In the genomic region with DNA sequence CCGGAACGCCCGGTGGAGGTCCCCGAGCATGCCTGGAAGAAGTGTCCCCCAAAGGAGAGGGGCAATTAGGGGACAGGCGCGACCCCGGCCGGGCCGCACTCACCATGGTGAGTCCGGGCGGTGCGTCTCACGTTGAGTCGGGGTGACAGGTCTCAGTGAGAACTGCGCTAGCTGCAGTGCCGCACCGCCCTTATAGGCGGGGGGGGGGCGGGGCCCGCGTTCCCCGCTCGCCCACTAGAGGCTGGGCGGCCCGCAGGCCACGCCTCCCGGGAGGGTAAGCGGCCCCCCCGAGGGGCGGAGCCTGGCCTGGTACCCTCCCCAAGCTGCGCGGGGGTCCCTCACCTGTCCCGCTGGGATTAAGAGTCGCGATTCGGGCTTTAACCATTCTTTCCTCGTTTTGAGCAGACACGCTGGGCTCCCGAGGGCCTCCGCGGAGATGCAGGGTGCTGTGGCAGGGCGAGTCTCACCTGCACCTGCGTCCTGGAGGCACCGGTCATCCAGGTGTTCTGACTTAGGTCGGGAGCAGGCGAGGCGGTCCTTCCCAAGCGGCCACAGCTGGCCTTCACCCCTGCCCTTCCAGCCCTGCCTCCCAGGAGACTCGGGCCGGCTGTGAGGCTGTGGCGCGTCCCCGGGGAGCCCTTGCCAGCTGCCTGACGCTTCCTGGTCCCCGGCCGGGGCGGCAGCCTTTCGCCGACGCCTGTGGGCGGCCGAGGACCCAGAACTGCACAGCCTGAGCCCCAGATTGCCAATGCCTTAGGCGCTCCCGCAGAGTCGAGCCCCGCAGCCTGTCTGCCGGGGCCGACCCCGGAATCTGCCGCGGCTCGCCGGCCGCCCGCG, we compare ENCODE assay signal across 1 cellular context.
TF ChIP-seq lines count a peak whose summit lies in the region.

A gene (minus strand): TSS at position 166 of the 837 bp plus-strand sequence. CDS start 60 bp downstream, at position 106.

TF ChIP-seq in GM12878, 131 proteins besides CTCF, POLR2A, EP300 and RAD21 (continued from another document and continues in another):
- TF ChIP-seq TBL1XR1 (IDR thresholded peaks at IDR 0.05; ENCODE audit: low read depth, low read length) (no peak), TCF12 (IDR thresholded peaks at IDR 0.05; ENCODE audit: low read depth, low read length) (peak; percentile 40; the same call in 1 of the 2 replicates), SMC3 (IDR thresholded peaks at IDR 0.05; ENCODE audit: borderline replicate concordance, low read length) (no peak), STAT1 (conservative IDR thresholded peaks at IDR 0.05) (no peak), SRF (IDR thresholded peaks at IDR 0.05; ENCODE audit: low read depth in 2 of 2, low read length in 2 of 2) (0 out of 4 replicates have a peak, but pooled peaks of 1 of the 2 experiments have one; percentile 6), CHD2 (IDR thresholded peaks at IDR 0.05; ENCODE audit: borderline replicate concordance, low read depth, low read length) (0 out of 2 replicates have a peak, but pooled peaks have one; percentile 16), SREBF2 (IDR thresholded peaks at IDR 0.05; ENCODE audit: low read length) (no peak), MEF2B (IDR thresholded peaks at IDR 0.05; ENCODE audit: partially characterized antibody, poor library complexity, severe bottlenecking) (peak; percentile 86), TCF7 (IDR thresholded peaks at IDR 0.05; ENCODE audit: borderline replicate concordance) (no peak), HDAC6 (IDR thresholded peaks at IDR 0.05; ENCODE audit: unreplicated experiment) (peak; percentile 50), HDAC2 (IDR thresholded peaks at IDR 0.05) (no peak), RCOR1 (conservative IDR thresholded peaks at IDR 0.05; ENCODE audit: low read depth, low read length) (no peak), PML (IDR thresholded peaks at IDR 0.05; ENCODE audit: low read length) (peak; percentile 90), NR2F1 (conservative IDR thresholded peaks at IDR 0.05) (peak; percentile 43), ZNF274 (IDR thresholded peaks at IDR 0.05; ENCODE audit: insufficient read depth, insufficient read length) (no peak), BCL11A (IDR thresholded peaks at IDR 0.05; ENCODE audit: low read depth, low read length) (no peak), CBFB (IDR thresholded peaks at IDR 0.05; ENCODE audit: low read depth) (peak; percentile 64; the same call in 1 of the 2 replicates), STAT3 (IDR thresholded peaks at IDR 0.05; ENCODE audit: low read depth, low read length) (no peak), ZSCAN29 (IDR thresholded peaks at IDR 0.05) (no peak), LARP7 (IDR thresholded peaks at IDR 0.05) (peak; percentile 57), POU2F2 (IDR thresholded peaks at IDR 0.05; ENCODE audit: borderline replicate concordance, low read depth, low read length) (peak; percentile 92; the same call in 2 of the 3 replicates), CBX3 (IDR thresholded peaks at IDR 0.05; ENCODE audit: borderline replicate concordance, low read depth) (no peak), SP1 (IDR thresholded peaks at IDR 0.05; ENCODE audit: low read depth, low read length) (peak; percentile 68), GATAD2B (conservative IDR thresholded peaks at IDR 0.05; ENCODE audit: low read depth) (peak; percentile 68), ZNF622 (IDR thresholded peaks at IDR 0.05) (no peak), JUNB (IDR thresholded peaks at IDR 0.05) (no peak)
- TF ChIP-seq, protein P1, sequence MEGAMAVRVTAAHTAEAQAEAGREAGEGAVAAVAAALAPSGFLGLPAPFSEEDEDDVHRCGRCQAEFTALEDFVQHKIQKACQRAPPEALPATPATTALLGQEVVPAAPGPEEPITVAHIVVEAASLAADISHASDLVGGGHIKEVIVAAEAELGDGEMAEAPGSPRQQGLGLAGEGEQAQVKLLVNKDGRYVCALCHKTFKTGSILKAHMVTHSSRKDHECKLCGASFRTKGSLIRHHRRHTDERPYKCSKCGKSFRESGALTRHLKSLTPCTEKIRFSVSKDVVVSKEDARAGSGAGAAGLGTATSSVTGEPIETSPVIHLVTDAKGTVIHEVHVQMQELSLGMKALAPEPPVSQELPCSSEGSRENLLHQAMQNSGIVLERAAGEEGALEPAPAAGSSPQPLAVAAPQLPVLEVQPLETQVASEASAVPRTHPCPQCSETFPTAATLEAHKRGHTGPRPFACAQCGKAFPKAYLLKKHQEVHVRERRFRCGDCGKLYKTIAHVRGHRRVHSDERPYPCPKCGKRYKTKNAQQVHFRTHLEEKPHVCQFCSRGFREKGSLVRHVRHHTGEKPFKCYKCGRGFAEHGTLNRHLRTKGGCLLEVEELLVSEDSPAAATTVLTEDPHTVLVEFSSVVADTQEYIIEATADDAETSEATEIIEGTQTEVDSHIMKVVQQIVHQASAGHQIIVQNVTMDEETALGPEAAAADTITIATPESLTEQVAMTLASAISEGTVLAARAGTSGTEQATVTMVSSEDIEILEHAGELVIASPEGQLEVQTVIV (IDR thresholded peaks at IDR 0.05; ENCODE audit: borderline replicate concordance, partially characterized antibody), result no peak
- TF ChIP-seq, protein P2, sequence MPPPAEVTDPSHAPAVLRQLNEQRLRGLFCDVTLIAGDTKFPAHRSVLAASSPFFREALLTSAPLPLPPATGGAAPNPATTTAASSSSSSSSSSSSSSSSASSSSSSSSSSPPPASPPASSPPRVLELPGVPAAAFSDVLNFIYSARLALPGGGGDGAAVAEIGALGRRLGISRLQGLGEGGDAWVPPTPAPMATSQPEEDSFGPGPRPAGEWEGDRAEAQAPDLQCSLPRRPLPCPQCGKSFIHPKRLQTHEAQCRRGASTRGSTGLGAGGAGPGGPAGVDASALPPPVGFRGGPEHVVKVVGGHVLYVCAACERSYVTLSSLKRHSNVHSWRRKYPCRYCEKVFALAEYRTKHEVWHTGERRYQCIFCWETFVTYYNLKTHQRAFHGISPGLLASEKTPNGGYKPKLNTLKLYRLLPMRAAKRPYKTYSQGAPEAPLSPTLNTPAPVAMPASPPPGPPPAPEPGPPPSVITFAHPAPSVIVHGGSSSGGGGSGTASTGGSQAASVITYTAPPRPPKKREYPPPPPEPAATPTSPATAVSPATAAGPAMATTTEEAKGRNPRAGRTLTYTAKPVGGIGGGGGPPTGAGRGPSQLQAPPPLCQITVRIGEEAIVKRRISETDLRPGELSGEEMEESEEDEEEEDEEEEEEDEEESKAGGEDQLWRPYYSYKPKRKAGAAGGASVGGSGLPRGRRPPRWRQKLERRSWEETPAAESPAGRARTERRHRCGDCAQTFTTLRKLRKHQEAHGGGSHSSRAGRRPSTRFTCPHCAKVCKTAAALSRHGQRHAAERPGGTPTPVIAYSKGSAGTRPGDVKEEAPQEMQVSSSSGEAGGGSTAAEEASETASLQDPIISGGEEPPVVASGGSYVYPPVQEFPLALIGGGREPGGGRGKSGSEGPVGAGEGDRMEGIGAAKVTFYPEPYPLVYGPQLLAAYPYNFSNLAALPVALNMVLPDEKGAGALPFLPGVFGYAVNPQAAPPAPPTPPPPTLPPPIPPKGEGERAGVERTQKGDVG (CRISPR knock-in tag; IDR thresholded peaks at IDR 0.05), result no peak
- TF ChIP-seq, protein P3, sequence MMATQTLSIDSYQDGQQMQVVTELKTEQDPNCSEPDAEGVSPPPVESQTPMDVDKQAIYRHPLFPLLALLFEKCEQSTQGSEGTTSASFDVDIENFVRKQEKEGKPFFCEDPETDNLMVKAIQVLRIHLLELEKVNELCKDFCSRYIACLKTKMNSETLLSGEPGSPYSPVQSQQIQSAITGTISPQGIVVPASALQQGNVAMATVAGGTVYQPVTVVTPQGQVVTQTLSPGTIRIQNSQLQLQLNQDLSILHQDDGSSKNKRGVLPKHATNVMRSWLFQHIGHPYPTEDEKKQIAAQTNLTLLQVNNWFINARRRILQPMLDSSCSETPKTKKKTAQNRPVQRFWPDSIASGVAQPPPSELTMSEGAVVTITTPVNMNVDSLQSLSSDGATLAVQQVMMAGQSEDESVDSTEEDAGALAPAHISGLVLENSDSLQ (IDR thresholded peaks at IDR 0.05), result peak; percentile 63
- TF ChIP-seq, protein P4, sequence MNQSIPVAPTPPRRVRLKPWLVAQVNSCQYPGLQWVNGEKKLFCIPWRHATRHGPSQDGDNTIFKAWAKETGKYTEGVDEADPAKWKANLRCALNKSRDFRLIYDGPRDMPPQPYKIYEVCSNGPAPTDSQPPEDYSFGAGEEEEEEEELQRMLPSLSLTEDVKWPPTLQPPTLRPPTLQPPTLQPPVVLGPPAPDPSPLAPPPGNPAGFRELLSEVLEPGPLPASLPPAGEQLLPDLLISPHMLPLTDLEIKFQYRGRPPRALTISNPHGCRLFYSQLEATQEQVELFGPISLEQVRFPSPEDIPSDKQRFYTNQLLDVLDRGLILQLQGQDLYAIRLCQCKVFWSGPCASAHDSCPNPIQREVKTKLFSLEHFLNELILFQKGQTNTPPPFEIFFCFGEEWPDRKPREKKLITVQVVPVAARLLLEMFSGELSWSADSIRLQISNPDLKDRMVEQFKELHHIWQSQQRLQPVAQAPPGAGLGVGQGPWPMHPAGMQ (IDR thresholded peaks at IDR 0.05; ENCODE audit: borderline replicate concordance), result no peak
- TF ChIP-seq, protein P5, sequence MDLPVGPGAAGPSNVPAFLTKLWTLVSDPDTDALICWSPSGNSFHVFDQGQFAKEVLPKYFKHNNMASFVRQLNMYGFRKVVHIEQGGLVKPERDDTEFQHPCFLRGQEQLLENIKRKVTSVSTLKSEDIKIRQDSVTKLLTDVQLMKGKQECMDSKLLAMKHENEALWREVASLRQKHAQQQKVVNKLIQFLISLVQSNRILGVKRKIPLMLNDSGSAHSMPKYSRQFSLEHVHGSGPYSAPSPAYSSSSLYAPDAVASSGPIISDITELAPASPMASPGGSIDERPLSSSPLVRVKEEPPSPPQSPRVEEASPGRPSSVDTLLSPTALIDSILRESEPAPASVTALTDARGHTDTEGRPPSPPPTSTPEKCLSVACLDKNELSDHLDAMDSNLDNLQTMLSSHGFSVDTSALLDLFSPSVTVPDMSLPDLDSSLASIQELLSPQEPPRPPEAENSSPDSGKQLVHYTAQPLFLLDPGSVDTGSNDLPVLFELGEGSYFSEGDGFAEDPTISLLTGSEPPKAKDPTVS (IDR thresholded peaks at IDR 0.05; ENCODE audit: low read depth, low read length), result no peak
- TF ChIP-seq, protein P6, sequence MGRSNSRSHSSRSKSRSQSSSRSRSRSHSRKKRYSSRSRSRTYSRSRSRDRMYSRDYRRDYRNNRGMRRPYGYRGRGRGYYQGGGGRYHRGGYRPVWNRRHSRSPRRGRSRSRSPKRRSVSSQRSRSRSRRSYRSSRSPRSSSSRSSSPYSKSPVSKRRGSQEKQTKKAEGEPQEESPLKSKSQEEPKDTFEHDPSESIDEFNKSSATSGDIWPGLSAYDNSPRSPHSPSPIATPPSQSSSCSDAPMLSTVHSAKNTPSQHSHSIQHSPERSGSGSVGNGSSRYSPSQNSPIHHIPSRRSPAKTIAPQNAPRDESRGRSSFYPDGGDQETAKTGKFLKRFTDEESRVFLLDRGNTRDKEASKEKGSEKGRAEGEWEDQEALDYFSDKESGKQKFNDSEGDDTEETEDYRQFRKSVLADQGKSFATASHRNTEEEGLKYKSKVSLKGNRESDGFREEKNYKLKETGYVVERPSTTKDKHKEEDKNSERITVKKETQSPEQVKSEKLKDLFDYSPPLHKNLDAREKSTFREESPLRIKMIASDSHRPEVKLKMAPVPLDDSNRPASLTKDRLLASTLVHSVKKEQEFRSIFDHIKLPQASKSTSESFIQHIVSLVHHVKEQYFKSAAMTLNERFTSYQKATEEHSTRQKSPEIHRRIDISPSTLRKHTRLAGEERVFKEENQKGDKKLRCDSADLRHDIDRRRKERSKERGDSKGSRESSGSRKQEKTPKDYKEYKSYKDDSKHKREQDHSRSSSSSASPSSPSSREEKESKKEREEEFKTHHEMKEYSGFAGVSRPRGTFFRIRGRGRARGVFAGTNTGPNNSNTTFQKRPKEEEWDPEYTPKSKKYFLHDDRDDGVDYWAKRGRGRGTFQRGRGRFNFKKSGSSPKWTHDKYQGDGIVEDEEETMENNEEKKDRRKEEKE (IDR thresholded peaks at IDR 0.05), result no peak
- TF ChIP-seq, protein P7, sequence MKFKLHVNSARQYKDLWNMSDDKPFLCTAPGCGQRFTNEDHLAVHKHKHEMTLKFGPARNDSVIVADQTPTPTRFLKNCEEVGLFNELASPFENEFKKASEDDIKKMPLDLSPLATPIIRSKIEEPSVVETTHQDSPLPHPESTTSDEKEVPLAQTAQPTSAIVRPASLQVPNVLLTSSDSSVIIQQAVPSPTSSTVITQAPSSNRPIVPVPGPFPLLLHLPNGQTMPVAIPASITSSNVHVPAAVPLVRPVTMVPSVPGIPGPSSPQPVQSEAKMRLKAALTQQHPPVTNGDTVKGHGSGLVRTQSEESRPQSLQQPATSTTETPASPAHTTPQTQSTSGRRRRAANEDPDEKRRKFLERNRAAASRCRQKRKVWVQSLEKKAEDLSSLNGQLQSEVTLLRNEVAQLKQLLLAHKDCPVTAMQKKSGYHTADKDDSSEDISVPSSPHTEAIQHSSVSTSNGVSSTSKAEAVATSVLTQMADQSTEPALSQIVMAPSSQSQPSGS (IDR thresholded peaks at IDR 0.05; ENCODE audit: low read length), result no peak
- TF ChIP-seq, protein P8, sequence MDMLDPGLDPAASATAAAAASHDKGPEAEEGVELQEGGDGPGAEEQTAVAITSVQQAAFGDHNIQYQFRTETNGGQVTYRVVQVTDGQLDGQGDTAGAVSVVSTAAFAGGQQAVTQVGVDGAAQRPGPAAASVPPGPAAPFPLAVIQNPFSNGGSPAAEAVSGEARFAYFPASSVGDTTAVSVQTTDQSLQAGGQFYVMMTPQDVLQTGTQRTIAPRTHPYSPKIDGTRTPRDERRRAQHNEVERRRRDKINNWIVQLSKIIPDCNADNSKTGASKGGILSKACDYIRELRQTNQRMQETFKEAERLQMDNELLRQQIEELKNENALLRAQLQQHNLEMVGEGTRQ (IDR thresholded peaks at IDR 0.05; ENCODE audit: borderline replicate concordance, low read depth, low read length), result no peak
- TF ChIP-seq, protein P9, sequence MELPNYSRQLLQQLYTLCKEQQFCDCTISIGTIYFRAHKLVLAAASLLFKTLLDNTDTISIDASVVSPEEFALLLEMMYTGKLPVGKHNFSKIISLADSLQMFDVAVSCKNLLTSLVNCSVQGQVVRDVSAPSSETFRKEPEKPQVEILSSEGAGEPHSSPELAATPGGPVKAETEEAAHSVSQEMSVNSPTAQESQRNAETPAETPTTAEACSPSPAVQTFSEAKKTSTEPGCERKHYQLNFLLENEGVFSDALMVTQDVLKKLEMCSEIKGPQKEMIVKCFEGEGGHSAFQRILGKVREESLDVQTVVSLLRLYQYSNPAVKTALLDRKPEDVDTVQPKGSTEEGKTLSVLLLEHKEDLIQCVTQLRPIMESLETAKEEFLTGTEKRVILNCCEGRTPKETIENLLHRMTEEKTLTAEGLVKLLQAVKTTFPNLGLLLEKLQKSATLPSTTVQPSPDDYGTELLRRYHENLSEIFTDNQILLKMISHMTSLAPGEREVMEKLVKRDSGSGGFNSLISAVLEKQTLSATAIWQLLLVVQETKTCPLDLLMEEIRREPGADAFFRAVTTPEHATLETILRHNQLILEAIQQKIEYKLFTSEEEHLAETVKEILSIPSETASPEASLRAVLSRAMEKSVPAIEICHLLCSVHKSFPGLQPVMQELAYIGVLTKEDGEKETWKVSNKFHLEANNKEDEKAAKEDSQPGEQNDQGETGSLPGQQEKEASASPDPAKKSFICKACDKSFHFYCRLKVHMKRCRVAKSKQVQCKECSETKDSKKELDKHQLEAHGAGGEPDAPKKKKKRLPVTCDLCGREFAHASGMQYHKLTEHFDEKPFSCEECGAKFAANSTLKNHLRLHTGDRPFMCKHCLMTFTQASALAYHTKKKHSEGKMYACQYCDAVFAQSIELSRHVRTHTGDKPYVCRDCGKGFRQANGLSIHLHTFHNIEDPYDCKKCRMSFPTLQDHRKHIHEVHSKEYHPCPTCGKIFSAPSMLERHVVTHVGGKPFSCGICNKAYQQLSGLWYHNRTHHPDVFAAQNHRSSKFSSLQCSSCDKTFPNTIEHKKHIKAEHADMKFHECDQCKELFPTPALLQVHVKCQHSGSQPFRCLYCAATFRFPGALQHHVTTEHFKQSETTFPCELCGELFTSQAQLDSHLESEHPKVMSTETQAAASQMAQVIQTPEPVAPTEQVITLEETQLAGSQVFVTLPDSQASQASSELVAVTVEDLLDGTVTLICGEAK (IDR thresholded peaks at IDR 0.05; ENCODE audit: borderline replicate concordance), result no peak
